12 cellular contexts compared by ENCODE assay signal in genomic region chr6:143368426-143368825, GRCh38.
DNase-seq lines count a peak whose midpoint lies in the region; ATAC-seq and TF ChIP-seq lines count a peak whose summit lies in the region.
"Had no signal": no experiment of that assay in that cellular context is flagged by ENCODE, and none has a peak within 500 bp of the region (broad histone marks: within the 10 kb centered on the region; RNA-seq: fewer than 3 reads in every experiment).

No MANE protein-coding gene starts in this region.

- H3K27ac Mint-ChIP-seq in activated T-cell treated with anti-CD3 and anti-CD28 coated beads, Interleukin-2, amount 50 U/mL, for 72 hours = no peak overlapping the region
- H3K27ac Mint-ChIP-seq in activated T-cell treated with anti-CD3 and anti-CD28 coated beads, Interleukin-2, amount 50 U/mL, for 24 hours = no peak overlapping the region
- H3K27ac Mint-ChIP-seq in stimulated activated memory B cell treated with anti-CD40 and anti-IgM and Interleukin-4, amounts not matched to agents 10 μg/mL and 1 μg/mL and 100 μg/mL, for 72 hours = no peak overlapping the region
- H3K27ac Mint-ChIP-seq: activated naive CD8-positive, alpha-beta T cell treated with anti-CD3 and anti-CD28 coated beads, Interleukin-2, amount 10 ng/mL, durations not matched to agents 7 days and 5 days had no signal

- H3K4me1 Mint-ChIP-seq in activated T-cell treated with anti-CD3 and anti-CD28 coated beads, Interleukin-2, amount 50 U/mL, for 72 hours (ENCODE audit: low read depth) = peaks cover 8% of the 10 kb centered on the region
- H3K4me1 Mint-ChIP-seq in activated T-cell treated with anti-CD3 and anti-CD28 coated beads, Interleukin-2, amount 50 U/mL, for 24 hours (ENCODE audit: low read depth) = peaks cover 6% of the 10 kb centered on the region
- H3K4me1 Mint-ChIP-seq in stimulated activated memory B cell treated with anti-CD40 and anti-IgM and Interleukin-4, amounts not matched to agents 10 μg/mL and 1 μg/mL and 100 μg/mL, for 72 hours = no peaks in the 10 kb centered on the region
- H3K4me1 Mint-ChIP-seq: activated naive CD8-positive, alpha-beta T cell treated with anti-CD3 and anti-CD28 coated beads, Interleukin-2, amount 10 ng/mL, durations not matched to agents 7 days and 5 days had no signal

- H3K36me3 Mint-ChIP-seq in activated T-cell treated with anti-CD3 and anti-CD28 coated beads, Interleukin-2, amount 50 U/mL, for 72 hours (ENCODE audit: insufficient read depth in 2 of 2) = no peaks in the 10 kb centered on the region
- H3K36me3 Mint-ChIP-seq in activated T-cell treated with anti-CD3 and anti-CD28 coated beads, Interleukin-2, amount 50 U/mL, for 24 hours (ENCODE audit: low read depth) = no peaks in the 10 kb centered on the region
- no peaks in the 10 kb centered on the region for H3K36me3 Mint-ChIP-seq in stimulated activated memory B cell treated with anti-CD40 and anti-IgM and Interleukin-4, amounts not matched to agents 10 μg/mL and 1 μg/mL and 100 μg/mL, for 72 hours

- no peak overlapping the region for H3K4me3 Mint-ChIP-seq in activated T-cell treated with anti-CD3 and anti-CD28 coated beads, Interleukin-2, amount 50 U/mL, for 72 hours
- H3K4me3 Mint-ChIP-seq in activated T-cell treated with anti-CD3 and anti-CD28 coated beads, Interleukin-2, amount 50 U/mL, for 24 hours = no peak overlapping the region
- no peak overlapping the region for H3K4me3 Mint-ChIP-seq in stimulated activated memory B cell treated with anti-CD40 and anti-IgM and Interleukin-4, amounts not matched to agents 10 μg/mL and 1 μg/mL and 100 μg/mL, for 72 hours
- H3K4me3 Mint-ChIP-seq: activated naive CD8-positive, alpha-beta T cell treated with anti-CD3 and anti-CD28 coated beads, Interleukin-2, amount 10 ng/mL, durations not matched to agents 7 days and 5 days had no signal

- H3K27me3 Mint-ChIP-seq in activated T-cell treated with anti-CD3 and anti-CD28 coated beads, Interleukin-2, amount 50 U/mL, for 72 hours (ENCODE audit: low read depth) = peaks cover 33% of the 10 kb centered on the region
- H3K27me3 Mint-ChIP-seq in activated T-cell treated with anti-CD3 and anti-CD28 coated beads, Interleukin-2, amount 50 U/mL, for 24 hours = peaks cover 2% of the 10 kb centered on the region
- H3K27me3 Mint-ChIP-seq in stimulated activated memory B cell treated with anti-CD40 and anti-IgM and Interleukin-4, amounts not matched to agents 10 μg/mL and 1 μg/mL and 100 μg/mL, for 72 hours = no peaks in the 10 kb centered on the region

- peak; percentile 7 to 19 for DNase-seq in activated T-cell treated with anti-CD3 and anti-CD28 coated beads, Interleukin-2, amount 50 U/mL, for 72 hours
- DNase-seq in activated T-cell treated with anti-CD3 and anti-CD28 coated beads, Interleukin-2, amount 50 U/mL, for 24 hours = no peak
- DNase-seq in NOMO-1 treated with DMSO at 0.1 percent for 48 hours (lab: John Stamatoyannopoulos, UW; ENCODE audit: unreplicated experiment) = peak; percentile 79
- DNase-seq in adrenal gland = no peak
- DNase-seq in activated gamma-delta T cell (lab: John Stamatoyannopoulos, UW) = no peak
- DNase-seq in NCI-H187 (lab: John Stamatoyannopoulos, UW) = no peak
- DNase-seq: activated naive CD8-positive, alpha-beta T cell treated with anti-CD3 and anti-CD28 coated beads, Interleukin-2, amount 10 ng/mL, durations not matched to agents 7 days and 5 days; C1 segment of cervical spinal cord; NCI-H2227 treated with DMSO at 0.1 percent for 48 hours; stimulated activated CD8-positive, alpha-beta memory T cell treated with anti-CD3 and anti-CD28 coated beads, Interleukin-4, amount 100 ng/mL, for 48 hours had no signal

- H3K27me3 ChIP-seq in adrenal gland = no peaks in the 10 kb centered on the region

- H3K4me3 ChIP-seq in adrenal gland = no peak overlapping the region

- peak; percentile 89 to 97 for ATAC-seq in activated T-cell treated with anti-CD3 and anti-CD28 coated beads, Interleukin-2, amount 50 U/mL, for 72 hours (replicated peaks in 1 of 2)
- peak; percentile 94 for ATAC-seq in HG02678 (IDR thresholded peaks at IDR 0.05; ENCODE audit: unreplicated experiment)
- ATAC-seq in stimulated activated memory B cell treated with anti-CD40 and anti-IgM and Interleukin-4, amounts not matched to agents 10 μg/mL and 1 μg/mL and 100 μg/mL, for 72 hours = peak; percentile 42

- intact Hi-C loops in adrenal gland (cut with DNase I) = no loop called here

- no peaks in the 10 kb centered on the region for H3K4me1 ChIP-seq in adrenal gland (replicated peaks in 1 of 2)

- TF ChIP-seq CTCF in adrenal gland (IDR thresholded peaks at IDR 0.05) = no peak

- no peaks in the 10 kb centered on the region for H3K36me3 ChIP-seq in adrenal gland (replicated peaks in 1 of 2)

- TF ChIP-seq POLR2A in adrenal gland (IDR thresholded peaks at IDR 0.05) = no peak

- 84 to 93% (median 91%) methylated on average over 2 of the region's 2 CpGs for WGBS in adrenal gland, 4 donors

- no peaks in the 10 kb centered on the region for H3K9me3 Mint-ChIP-seq in activated T-cell treated with anti-CD3 and anti-CD28 coated beads, Interleukin-2, amount 50 U/mL, for 72 hours
- no peaks in the 10 kb centered on the region for H3K9me3 Mint-ChIP-seq in activated T-cell treated with anti-CD3 and anti-CD28 coated beads, Interleukin-2, amount 50 U/mL, for 24 hours
- no peaks in the 10 kb centered on the region for H3K9me3 Mint-ChIP-seq in stimulated activated memory B cell treated with anti-CD40 and anti-IgM and Interleukin-4, amounts not matched to agents 10 μg/mL and 1 μg/mL and 100 μg/mL, for 72 hours
- H3K9me3 Mint-ChIP-seq: activated naive CD8-positive, alpha-beta T cell treated with anti-CD3 and anti-CD28 coated beads, Interleukin-2, amount 10 ng/mL, durations not matched to agents 7 days and 5 days had no signal

- no peaks in the 10 kb centered on the region for H3K9me3 ChIP-seq in adrenal gland (replicated peaks in 1 of 3)

- H3K27ac ChIP-seq in adrenal gland = no peak overlapping the region

Comparison
In these comparisons a context has a peak if more than half of its experiments do, and no peak if none do; other contexts are left out.
1. DNase-seq: peak in activated T-cell treated with anti-CD3 and anti-CD28 coated beads, Interleukin-2, amount 50 U/mL, for 72 hours (2 of 2) and NOMO-1 treated with DMSO at 0.1 percent for 48 hours (single experiment); none in activated T-cell treated with anti-CD3 and anti-CD28 coated beads, Interleukin-2, amount 50 U/mL, for 24 hours (single experiment), adrenal gland (0 of 7), activated gamma-delta T cell (single experiment) and NCI-H187 (0 of 2).
2. ATAC-seq: peak in every context shown above with its lines; median percentile 94 in HG02678; 93 in activated T-cell treated with anti-CD3 and anti-CD28 coated beads, Interleukin-2, amount 50 U/mL, for 72 hours; 42 in stimulated activated memory B cell treated with anti-CD40 and anti-IgM and Interleukin-4, amounts not matched to agents 10 μg/mL and 1 μg/mL and 100 μg/mL, for 72 hours.